ENCODE assay signal across 15 cellular contexts in the genomic region with DNA sequence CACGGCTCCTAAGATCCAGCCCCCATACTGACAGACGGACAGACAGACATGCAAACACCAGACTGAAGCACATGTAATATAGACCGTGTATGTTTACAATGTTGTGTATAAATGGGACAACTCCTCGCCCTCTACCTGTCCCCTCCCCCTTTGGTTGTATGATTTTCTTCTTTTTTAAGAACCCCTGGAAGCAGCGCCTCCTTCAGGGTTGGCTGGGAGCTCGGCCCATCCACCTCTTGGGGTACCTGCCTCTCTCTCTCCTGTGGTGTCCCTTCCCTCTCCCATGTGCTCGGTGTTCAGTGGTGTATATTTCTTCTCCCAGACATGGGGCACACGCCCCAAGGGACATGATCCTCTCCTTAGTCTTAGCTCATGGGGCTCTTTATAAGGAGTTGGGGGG. TPM values are rescaled to one million over a fixed set of nuclear protein-coding genes. Genes with fewer than 3 reads are reported as not detected.
DNase-seq lines count a peak whose midpoint lies in the region; TF ChIP-seq lines count a peak whose summit lies in the region.
"Had no signal": no experiment of that assay in that cellular context is flagged by ENCODE, and none has a peak within 500 bp of the region (broad histone marks: within the 10 kb centered on the region; RNA-seq: fewer than 3 reads in every experiment).

No MANE protein-coding gene starts in this region.

- H3K27me3 ChIP-seq in A673 (replicated peaks; ENCODE audit: insufficient read depth, low read depth, low read length, poor library complexity): no peaks in the 10 kb centered on the region
- H3K27me3 ChIP-seq in mammary epithelial cell (ENCODE audit: insufficient read depth, low read length): no peaks in the 10 kb centered on the region
- H3K27me3 ChIP-seq in rectal smooth muscle tissue (ENCODE audit: control insufficient read depth, insufficient read depth, low read length): no peaks in the 10 kb centered on the region
- no peaks in the 10 kb centered on the region for H3K27me3 ChIP-seq in tibial artery
- H3K27me3 ChIP-seq in prostate gland (replicated peaks; ENCODE audit: insufficient read depth): no peaks in the 10 kb centered on the region

- no peak overlapping the region for H3K4me3 ChIP-seq in A673 (ENCODE audit: low read depth, low read length, poor library complexity, severe bottlenecking)
- no peak overlapping the region for H3K4me3 ChIP-seq in mammary epithelial cell (replicated peaks in 1 of 3; ENCODE audit: insufficient read depth in 1 of 3, low read depth in 2 of 3, low read length in 3 of 3)
- H3K4me3 ChIP-seq in rectal smooth muscle tissue (ENCODE audit: low read length): no peak overlapping the region
- no peak overlapping the region for H3K4me3 ChIP-seq in tibial artery
- H3K4me3 ChIP-seq in prostate gland: no peak overlapping the region

- no peaks in the 10 kb centered on the region for H3K9me3 ChIP-seq in A673 (ENCODE audit: low read depth, low read length, poor library complexity, severe bottlenecking)
- H3K9me3 ChIP-seq in mammary epithelial cell (replicated peaks; ENCODE audit: insufficient read depth, low read length): no peaks in the 10 kb centered on the region
- no peaks in the 10 kb centered on the region for H3K9me3 ChIP-seq in tibial artery
- H3K9me3 ChIP-seq in prostate gland: no peaks in the 10 kb centered on the region

- no peaks in the 10 kb centered on the region for H3K4me1 ChIP-seq in A673 (ENCODE audit: insufficient read depth, low read length, poor library complexity, severe bottlenecking)
- no peaks in the 10 kb centered on the region for H3K4me1 ChIP-seq in mammary epithelial cell (ENCODE audit: insufficient read depth, low read length)
- H3K4me1 ChIP-seq in rectal smooth muscle tissue (ENCODE audit: control insufficient read depth, insufficient read depth, low read length): peaks cover 9% of the 10 kb centered on the region
- no peaks in the 10 kb centered on the region for H3K4me1 ChIP-seq in tibial artery
- H3K4me1 ChIP-seq in prostate gland (replicated peaks): peaks cover 11% of the 10 kb centered on the region

- DNase-seq in A673 (ENCODE audit: low spot score): no peak
- no peak for DNase-seq in HFFc6
- no peak for DNase-seq in mammary epithelial cell
- no peak for DNase-seq in NCI-H2081 treated with DMSO at 0.1 percent for 48 hours (lab: John Stamatoyannopoulos, UW)
- DNase-seq in tibial artery: no peak
- no peak for DNase-seq in prostate gland (ENCODE audit: low spot score)
- DNase-seq in UCSD-AML1 (lab: John Stamatoyannopoulos, UW; ENCODE audit: unreplicated experiment): no peak
- DNase-seq: DMS53, HCEC 1CT, KBM-7, NCI-H1436, NCI-H510A, NCI-H774 had no signal

- H3K36me3 ChIP-seq in A673 (ENCODE audit: insufficient read depth, low read length, poor library complexity, severe bottlenecking) (peaks cover 26% of the 10 kb centered on the region), mammary epithelial cell (ENCODE audit: insufficient read depth, low read length) (peaks cover 8% of the 10 kb centered on the region), rectal smooth muscle tissue (ENCODE audit: control insufficient read depth, insufficient read depth, low read length) (peaks cover 37% of the 10 kb centered on the region), tibial artery (peaks cover 22 to 79% (median 55%) of the 10 kb centered on the region in 3 donors), prostate gland (no peaks in the 10 kb centered on the region)

- POLR2A ChIA-PET in A673 (lab: Charles Lee; ENCODE audit: low non-redundant PET): no interaction called here

- intact Hi-C loops in A673 (cut with micrococcal nuclease; ENCODE audit: unreplicated experiment) (loop anchor here (5.0 to 10.0 kb wide), 2 partner anchors 434 to 556 kb away; no protein-coding TSS in a partner anchor), mammary epithelial cell (cut with micrococcal nuclease) (loop anchor here (5.0 kb wide), 2 partner anchors 334 to 559 kb away; no protein-coding TSS in a partner anchor), tibial artery (cut with DNase I; ENCODE audit: low total_unique reads) (loop anchor here (5.0 kb wide), 2 partner anchors 44 to 434 kb away; no protein-coding TSS in a partner anchor), prostate gland (cut with DNase I) (loop anchor here (5.0 to 10.0 kb wide), 2 partner anchors 276 to 434 kb away; no protein-coding TSS in a partner anchor)

- no peak overlapping the region for H3K4me2 ChIP-seq in mammary epithelial cell (ENCODE audit: insufficient read depth, low read depth, low read length)

- WGBS in mammary epithelial cell (ENCODE audit: low coverage, missing lambda C conversion rate): 86% methylated on average over 6 of the region's 8 CpGs
- 77% methylated on average over 8 of the region's 8 CpGs for WGBS in prostate gland

- H3K4me1 Mint-ChIP-seq in HFFc6 (ENCODE audit: low read depth): peaks cover 14% of the 10 kb centered on the region

- no peak for TF ChIP-seq POLR2A in prostate gland (IDR thresholded peaks at IDR 0.05)

- BruUV-seq in A673 (replicated peaks; lab: Mats Ljungman, UMichigan) (TSS peak; percentile 84), mammary epithelial cell (replicated peaks; lab: Mats Ljungman, UMichigan) (TSS peak; percentile 72)

- H2AFZ ChIP-seq in mammary epithelial cell (ENCODE audit: low read depth, low read length): no peak overlapping the region

- CTCF ChIA-PET in A673 (lab: Charles Lee): interaction anchor here (1.1 kb wide), 1 partner anchor 17 kb away, joined by 3 read pairs; no protein-coding TSS in a partner anchor
- CTCF ChIA-PET in mammary epithelial cell (lab: Charles Lee; ENCODE audit: low non-redundant PET): no interaction called here

- H3K27ac ChIP-seq in A673 (ENCODE audit: low read depth, low read length, poor library complexity, severe bottlenecking) (no peak overlapping the region), mammary epithelial cell (ENCODE audit: insufficient read depth, low read depth, low read length) (no peak overlapping the region), rectal smooth muscle tissue (ENCODE audit: low read depth, low read length) (peak overlapping the region; percentile 68), tibial artery (no peak overlapping the region), prostate gland (no peak overlapping the region)
- H3K27ac ChIP-seq: C4-2B had no signal

- no peak overlapping the region for H3K27ac Mint-ChIP-seq in HFFc6

- no peak for TF ChIP-seq CTCF in A673 (conservative IDR thresholded peaks at IDR 0.05; ENCODE audit: low read depth, low read length)
- TF ChIP-seq CTCF in HFFc6 (IDR thresholded peaks at IDR 0.05): peak; percentile 24; the same call in 1 of the 2 replicates
- no peak for TF ChIP-seq CTCF in mammary epithelial cell (conservative IDR thresholded peaks at IDR 0.05 in 1 of 2, IDR thresholded peaks at IDR 0.05 in 1 of 2; ENCODE audit: extremely low read depth in 1 of 2, insufficient read depth in 1 of 2, low read depth in 1 of 2, low read length in 2 of 2)
- no peak for TF ChIP-seq CTCF in tibial artery (IDR thresholded peaks at IDR 0.05)
- TF ChIP-seq CTCF in prostate gland (IDR thresholded peaks at IDR 0.05): no peak

- H3K9me3 Mint-ChIP-seq in HFFc6: no peaks in the 10 kb centered on the region

- H4K20me1 ChIP-seq in mammary epithelial cell (ENCODE audit: insufficient read depth, low read length): no peaks in the 10 kb centered on the region

- H3K36me3 Mint-ChIP-seq in HFFc6 (ENCODE audit: low read depth): peaks cover 8% of the 10 kb centered on the region

- H3K9ac ChIP-seq in mammary epithelial cell (ENCODE audit: insufficient read depth, low read length) (no peak overlapping the region), rectal smooth muscle tissue (ENCODE audit: low read length) (no peak overlapping the region)

- H3K27me3 Mint-ChIP-seq in HFFc6 (ENCODE audit: insufficient read depth): no peaks in the 10 kb centered on the region; the same call in 1 of the 2 replicates

- dilution Hi-C loops in mammary epithelial cell (cut with HindIII; ENCODE audit: low sequenced_read_pairs): no loop called here

- H3K4me3 Mint-ChIP-seq in HFFc6: no peak overlapping the region

- H3K79me2 ChIP-seq in mammary epithelial cell (ENCODE audit: insufficient read depth, low read length): no peaks in the 10 kb centered on the region

- in situ Hi-C loops in mammary epithelial cell (cut with MboI; ENCODE audit: low sequenced_read_pairs in 2 of 2): no loop called here

RNA-seq across cellular contexts. Expression of a gene that starts 23.2 kb away (rescaled TPM):
- total RNA-seq in A673 (2021) (3.3 and 5.6 TPM in 2 replicates), mammary epithelial cell (1 to 10 TPM; 9.3 to 9.7 TPM), prostate gland (1 to 10 TPM; 2.7 to 6.9 TPM)
- total RNA-seq in HFFc6 (2021; fragmentation: NEBNext Ultra II Directional; extraction: Animal tissue kit (Norgen Biotek cat#: 25700)): 1 to 10 TPM; 3.2 to 5.0 (median 4.4) TPM
- 13.0 TPM for polyA plus RNA-seq in mammary epithelial cell
- polyA minus RNA-seq in mammary epithelial cell: 2.2 TPM

RNA-seq across cellular contexts. Expression of a gene that starts 23.4 kb away (rescaled TPM):
- total RNA-seq in A673 (2021) (0.26 and 0.87 TPM in 2 replicates), mammary epithelial cell (1 to 10 TPM in 1 of 2 donors, not detected in 1; 1.5 TPM), prostate gland (1 to 10 TPM; 1.0 to 3.6 TPM)
- total RNA-seq in HFFc6 (2021; fragmentation: NEBNext Ultra II Directional; extraction: Animal tissue kit (Norgen Biotek cat#: 25700)): under 1 TPM in 4 of 6 experiments, not detected in 2; 0.14 to 0.41 (median 0.32) TPM
- polyA plus RNA-seq in mammary epithelial cell: 0.51 TPM
- polyA minus RNA-seq in mammary epithelial cell: not detected
